24 cellular contexts compared by ENCODE assay signal in genomic region chr1:228994691-228995090, GRCh38.
"Had no signal": no experiment of that assay in that cellular context is flagged by ENCODE, and none has a peak within 500 bp of the region (broad histone marks: within the 10 kb centered on the region; RNA-seq: fewer than 3 reads in every experiment).

No MANE protein-coding gene starts in this region.

- ATAC-seq: activated CD8-positive, alpha-beta T cell treated with anti-CD3 and anti-CD28 coated beads for 36 hours; activated naive CD4-positive, alpha-beta T cell treated with anti-CD3 and anti-CD28 coated beads, Interleukin-2, amount 50 U/mL, for 72 hours; body of pancreas; K562 had no signal

- DNase-seq: activated CD4-positive, alpha-beta T cell treated with anti-CD3 and anti-CD28 coated beads, Interleukin-2, amount 10 ng/mL, durations not matched to agents 24 days and 14 days; activated CD4-positive, alpha-beta T cell treated with anti-CD3 and anti-CD28 coated beads, Interleukin-2, amount 50 U/mL, for 4 hours; activated CD4-positive, CD25-positive, alpha-beta regulatory T cell; activated CD8-positive, alpha-beta T cell treated with anti-CD3 and anti-CD28 coated beads for 36 hours; activated gamma-delta T cell treated with Interleukin-2 at 50 U/mL for 16 hours; activated naive CD4-positive, alpha-beta T cell treated with anti-CD3 and anti-CD28 coated beads for 36 hours; activated T-cell treated with anti-CD3 and anti-CD28 coated beads, Interleukin-2, amount 50 U/mL, for 1 hour; adrenal gland; body of pancreas; central memory CD4-positive, alpha-beta T cell; NCI-H1092; NCI-H1436 treated with DMSO at 0.1 percent for 48 hours; NCI-H1694 treated with DMSO at 0.1 percent for 48 hours; NCI-H2029; NCI-H2171; NCI-H524; Right ventricle myocardium superior; SW 1271; T-helper 1 cell; T-helper 2 cell; T-helper 9 cell; WERI-Rb-1 had no signal

- H3K27ac ChIP-seq: adrenal gland, body of pancreas, WERI-Rb-1 had no signal

- H3K27me3 ChIP-seq: adrenal gland, body of pancreas had no signal

- H3K36me3 ChIP-seq: adrenal gland, WERI-Rb-1 had no signal

- H3K4me1 ChIP-seq: body of pancreas had no signal

- H3K4me3 ChIP-seq: adrenal gland, body of pancreas, K562 had no signal

- H3K9me3 ChIP-seq: adrenal gland, body of pancreas had no signal
